ENCODE assay signal across 8 cellular contexts in genomic region chr1:38992450-38993111, GRCh38. TPM values are rescaled to one million over a fixed set of nuclear protein-coding genes. Genes with fewer than 3 reads are reported as not detected.
DNase-seq lines count a peak whose midpoint lies in the region; ATAC-seq and TF ChIP-seq lines count a peak whose summit lies in the region.

No MANE protein-coding gene starts in this region.

- 22 to 29% (median 27%) methylated on average over 9 of the region's 9 CpGs for WGBS in ovary, 3 donors

- no peak overlapping the region for H2AFZ ChIP-seq in DND-41 (ENCODE audit: low read depth, low read length)

- intact Hi-C loops in ovary (cut with DNase I), result loop anchor here in 2 of 4 donors (10.0 kb wide), 1 partner anchor 118 kb away; the partner anchor contains the start of gene MYCBP (in 2 of the 2)

- H3K4me3 ChIP-seq in DND-41 (ENCODE audit: low read depth in 1 of 2, low read length in 2 of 2) (peak overlapping the region; percentile 91 to 96; a peak in 3 of 4 replicates), endocrine pancreas (ENCODE audit: control insufficient read depth, insufficient read depth, low read length) (peak overlapping the region; percentile 84), ovary (peak overlapping the region; percentile 99)

- peaks cover 34% of the 10 kb centered on the region for H3K36me3 ChIP-seq in DND-41 (ENCODE audit: insufficient read depth, low read length)
- H3K36me3 ChIP-seq in endocrine pancreas (ENCODE audit: control insufficient read depth, insufficient read depth, low read length), result no peaks in the 10 kb centered on the region
- H3K36me3 ChIP-seq in ovary, result no peaks in the 10 kb centered on the region

- H4K20me1 ChIP-seq in DND-41 (ENCODE audit: insufficient read depth, low read length), result peaks cover 46% of the 10 kb centered on the region

- no peak for TF ChIP-seq POLR2A in ovary (IDR thresholded peaks at IDR 0.05)

- peak overlapping the region; percentile 97 for H3K9ac ChIP-seq in DND-41 (ENCODE audit: low read depth, low read length)
- H3K9ac ChIP-seq in endocrine pancreas (ENCODE audit: control insufficient read depth, insufficient read depth, low read length), result peak overlapping the region; percentile 69

- H3K27ac ChIP-seq in DND-41 (ENCODE audit: low read length), result peak overlapping the region; percentile 29; the same call in 1 of the 2 replicates
- no peak overlapping the region for H3K27ac ChIP-seq in ovary

- DNase-seq in DND-41 (no peak), NAMALWA (ENCODE audit: low spot score) (peak; percentile 60), ovary (no peak), DMS79 treated with DMSO at 0.1 percent for 48 hours (lab: John Stamatoyannopoulos, UW) (no peak), NCI-H187 treated with DMSO at 0.1 percent for 48 hours (lab: John Stamatoyannopoulos, UW) (no peak)

- no peaks in the 10 kb centered on the region for H3K9me3 ChIP-seq in DND-41 (ENCODE audit: insufficient read depth, low read length, severe bottlenecking)
- no peaks in the 10 kb centered on the region for H3K9me3 ChIP-seq in endocrine pancreas (ENCODE audit: control insufficient read depth, low read length)
- no peaks in the 10 kb centered on the region for H3K9me3 ChIP-seq in ovary

- H3K4me1 ChIP-seq in DND-41 (ENCODE audit: insufficient read depth, low read length) (peaks cover 33% of the 10 kb centered on the region), endocrine pancreas (ENCODE audit: control insufficient read depth, insufficient read depth, low read length) (peaks cover 7% of the 10 kb centered on the region), ovary (ENCODE audit: insufficient read depth) (peaks cover 5% of the 10 kb centered on the region)

- H3K4me2 ChIP-seq in DND-41 (ENCODE audit: insufficient read depth, low read length), result peak overlapping the region; percentile 83

- TF ChIP-seq CTCF in DND-41 (IDR thresholded peaks at IDR 0.05; ENCODE audit: borderline replicate concordance, extremely low read depth, low read length, poor library complexity, severe bottlenecking) (no peak), ovary (IDR thresholded peaks at IDR 0.05) (no peak)

- no peaks in the 10 kb centered on the region for H3K27me3 ChIP-seq in DND-41 (ENCODE audit: insufficient read depth, low read length, poor library complexity)
- H3K27me3 ChIP-seq in endocrine pancreas (ENCODE audit: control insufficient read depth, insufficient read depth, low read length), result no peaks in the 10 kb centered on the region
- no peaks in the 10 kb centered on the region for H3K27me3 ChIP-seq in ovary

- TF ChIP-seq EP300 in ovary (IDR thresholded peaks at IDR 0.05), result no peak

- ATAC-seq in DND-41 (ENCODE audit: insufficient read depth, low read depth) (no peak), HG02623 (IDR thresholded peaks at IDR 0.05; ENCODE audit: unreplicated experiment) (no peak), esophagus mucosa (no peak)

- H3K79me2 ChIP-seq in DND-41 (ENCODE audit: insufficient read depth, low read length), result peaks cover 65% of the 10 kb centered on the region

RNA-seq across cellular contexts. Expression of gene AKIRIN1, which starts 1.5 kb away (rescaled TPM):
- 10 to 100 TPM; 19.1 to 49.0 (median 42.4) TPM for total RNA-seq in ovary
- 10 to 100 TPM; 14.9 to 64.6 TPM for polyA plus RNA-seq in ovary
- 28.7 TPM for total RNA-seq in esophagus mucosa

RNA-seq across cellular contexts. Expression of gene NDUFS5, which starts 33.6 kb away (rescaled TPM):
- total RNA-seq in ovary (100 to 1,000 TPM; 126 to 378 (median 195) TPM), esophagus mucosa (165 TPM)
- polyA plus RNA-seq in ovary, result 100 to 1,000 TPM; 438 to 492 TPM

RNA-seq across cellular contexts. Expression of gene RHBDL2, which starts 51.0 kb away (rescaled TPM):
- total RNA-seq in ovary, result under 1 TPM in 4 of 7 donors, not detected in 3; 0.10 to 0.35 (median 0.24) TPM
- under 1 TPM; 0.19 to 0.32 TPM for polyA plus RNA-seq in ovary
- total RNA-seq in esophagus mucosa, result 16.1 TPM

Comparison
In these comparisons a context has a peak if more than half of its experiments do, and no peak if none do; other contexts are left out.
1. RNA of gene RHBDL2, which starts 51.0 kb away (total RNA-seq): 16.1 TPM in esophagus mucosa (single experiment); 0.10 to 0.35 TPM in ovary; every median in the first group is over 10 times any median in the second.
2. Peak in every context shown above with its lines, with median percentiles within 50 percentile points of each other: H3K4me3 ChIP-seq.